Comparison of ENCODE assay signal across 12 cellular contexts in the genomic region with DNA sequence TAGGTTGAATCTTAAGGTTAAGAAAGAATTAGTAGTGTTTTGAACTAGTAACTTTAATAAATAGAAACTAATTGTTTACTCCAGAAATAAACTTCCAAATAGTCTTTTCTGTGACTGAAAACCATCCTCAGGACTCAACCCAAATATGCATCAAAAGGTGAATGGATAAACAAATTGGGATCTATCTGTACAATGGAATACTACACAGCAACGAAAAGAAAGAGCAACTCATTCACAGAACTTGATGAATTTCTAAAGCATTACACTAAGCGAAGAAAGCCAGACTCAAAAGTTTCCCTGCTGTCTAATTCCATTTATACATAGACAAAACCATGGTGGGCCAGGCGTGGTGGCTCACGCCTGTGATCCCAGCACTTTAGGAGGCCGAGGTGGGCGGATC. TPM values are rescaled to one million over a fixed set of nuclear protein-coding genes. Genes with fewer than 3 reads are reported as not detected.
"Had no signal": no experiment of that assay in that cellular context is flagged by ENCODE, and none has a peak within 500 bp of the region (broad histone marks: within the 10 kb centered on the region; RNA-seq: fewer than 3 reads in every experiment).

No MANE protein-coding gene starts in this region.

- H3K9me3 ChIP-seq: HAP-1 had no signal

- H3K36me3 ChIP-seq: HAP-1 had no signal

- FAIRE-seq: H1, H54 had no signal

- H3K27ac ChIP-seq: GM23248 had no signal

- ATAC-seq: GM23338, HCT116 had no signal

- H3K4me2 ChIP-seq: GM23338 had no signal

- H3K9ac ChIP-seq: GM23248 had no signal

- H3K4me3 ChIP-seq: GM23248, GM23338, HAP-1 had no signal

- H2AFZ ChIP-seq: GM23248, GM23338 had no signal

- DNase-seq: GM23248, GOT3, H7, H9, HCEC 1CT, HFFc6 had no signal

RNA-seq across cellular contexts. Expression of a gene that starts 25.0 kb away (rescaled TPM):
- total RNA-seq: GM23248, H4, HFFc6 had no signal
- polyA plus RNA-seq: GM23248 had no signal

RNA-seq across cellular contexts. Expression of a gene that starts 57.4 kb away (rescaled TPM):
- total RNA-seq: GM23248, GM23338, H1, H7, H9, HFFc6 had no signal
- polyA plus RNA-seq: GM23248, GM23338, H1 had no signal
